ENCODE assay signal across 8 cellular contexts in genomic region chr14:105861985-105862465, GRCh38.
DNase-seq lines count a peak whose midpoint lies in the region; ATAC-seq and TF ChIP-seq lines count a peak whose summit lies in the region.

No MANE protein-coding gene starts in this region.

- DNase-seq in BE2C (peak; percentile 15), Caco-2 (no peak), omental fat pad (ENCODE audit: low spot score) (no peak), NCI-H2196 treated with DMSO at 0.1 percent for 48 hours (lab: John Stamatoyannopoulos, UW; ENCODE audit: unreplicated experiment) (no peak), mammary epithelial cell (no peak)
- peak; percentile 53 to 58 for DNase-seq in activated T-cell treated with anti-CD3 and anti-CD28 coated beads, Interleukin-2, amount 50 U/mL, for 48 hours

- H3K36me3 ChIP-seq in BE2C (no peaks in the 10 kb centered on the region), Caco-2 (ENCODE audit: control insufficient read depth, insufficient read depth, low read length) (no peaks in the 10 kb centered on the region), mammary epithelial cell (ENCODE audit: insufficient read depth, low read length) (no peaks in the 10 kb centered on the region)

- no peak for TF ChIP-seq CTCF in BE2C (IDR thresholded peaks at IDR 0.05; ENCODE audit: low read depth, low read length)
- TF ChIP-seq CTCF in Caco-2 (IDR thresholded peaks at IDR 0.05; ENCODE audit: insufficient read depth in 1 of 2, low read depth in 1 of 2, low read length in 1 of 2, severe bottlenecking in 1 of 2, unreplicated experiment in 1 of 2) = no peak
- TF ChIP-seq CTCF in omental fat pad (IDR thresholded peaks at IDR 0.05) = no peak
- TF ChIP-seq CTCF in mammary epithelial cell (conservative IDR thresholded peaks at IDR 0.05 in 1 of 2, IDR thresholded peaks at IDR 0.05 in 1 of 2; ENCODE audit: extremely low read depth in 1 of 2, insufficient read depth in 1 of 2, low read depth in 1 of 2, low read length in 2 of 2) = no peak

- CTCF ChIA-PET in Caco-2 (lab: Charles Lee) (no interaction called here), mammary epithelial cell (lab: Charles Lee; ENCODE audit: low non-redundant PET) (no interaction called here)

- no peak overlapping the region for H3K27ac Mint-ChIP-seq in Caco-2 (ENCODE audit: unreplicated experiment)

- no peaks in the 10 kb centered on the region for H3K79me2 ChIP-seq in mammary epithelial cell (ENCODE audit: insufficient read depth, low read length)

- no peak overlapping the region for H3K9ac ChIP-seq in mammary epithelial cell (ENCODE audit: insufficient read depth, low read length)

- H3K4me1 Mint-ChIP-seq in Caco-2 (ENCODE audit: low read depth, unreplicated experiment) = no peaks in the 10 kb centered on the region

- H3K9me3 ChIP-seq in BE2C (no peaks in the 10 kb centered on the region), Caco-2 (no peaks in the 10 kb centered on the region), mammary epithelial cell (replicated peaks; ENCODE audit: insufficient read depth, low read length) (peaks cover 56% of the 10 kb centered on the region)

- H3K4me3 ChIP-seq in BE2C (ENCODE audit: low read depth, low read length) (no peak overlapping the region), Caco-2 (ENCODE audit: low read depth, low read length) (no peak overlapping the region), mammary epithelial cell (replicated peaks in 1 of 3; ENCODE audit: insufficient read depth in 1 of 3, low read depth in 2 of 3, low read length in 3 of 3) (no peak overlapping the region)

- H3K9me3 Mint-ChIP-seq in Caco-2 (ENCODE audit: unreplicated experiment) = no peaks in the 10 kb centered on the region

- H3K4me3 Mint-ChIP-seq in Caco-2 (ENCODE audit: unreplicated experiment) = no peak overlapping the region

- in situ Hi-C loops in mammary epithelial cell (cut with MboI; ENCODE audit: low sequenced_read_pairs in 2 of 2) = no loop called here

- intact Hi-C loops in Caco-2 (cut with micrococcal nuclease; ENCODE audit: unreplicated experiment) = no loop called here
- intact Hi-C loops in mammary epithelial cell (cut with micrococcal nuclease) = no loop called here

- no peaks in the 10 kb centered on the region for H3K27me3 ChIP-seq in BE2C
- no peaks in the 10 kb centered on the region for H3K27me3 ChIP-seq in Caco-2 (replicated peaks; ENCODE audit: control insufficient read depth, insufficient read depth, low read length)
- H3K27me3 ChIP-seq in mammary epithelial cell (ENCODE audit: insufficient read depth, low read length) = no peaks in the 10 kb centered on the region

- no peak overlapping the region for H2AFZ ChIP-seq in mammary epithelial cell (ENCODE audit: low read depth, low read length)

- dilution Hi-C loops in mammary epithelial cell (cut with HindIII; ENCODE audit: low sequenced_read_pairs) = no loop called here

- H4K20me1 ChIP-seq in mammary epithelial cell (ENCODE audit: insufficient read depth, low read length) = no peaks in the 10 kb centered on the region

- peaks cover 15% of the 10 kb centered on the region for H3K4me1 ChIP-seq in BE2C
- no peaks in the 10 kb centered on the region for H3K4me1 ChIP-seq in Caco-2
- no peaks in the 10 kb centered on the region for H3K4me1 ChIP-seq in mammary epithelial cell (ENCODE audit: insufficient read depth, low read length)

- peaks cover 7% of the 10 kb centered on the region for H3K27me3 Mint-ChIP-seq in Caco-2 (ENCODE audit: insufficient read depth, unreplicated experiment)

- ATAC-seq in GM18907 (IDR thresholded peaks at IDR 0.05; ENCODE audit: unreplicated experiment) = peak; percentile 55
- peak; percentile 51 for ATAC-seq in HG03175 (IDR thresholded peaks at IDR 0.05; ENCODE audit: unreplicated experiment)
- no peak for ATAC-seq in omental fat pad (ENCODE audit: low FRiP score)

- H3K27ac ChIP-seq in mammary epithelial cell (ENCODE audit: insufficient read depth, low read depth, low read length) = no peak overlapping the region

- POLR2A ChIA-PET in Caco-2 (lab: Charles Lee) = no interaction called here

- 85% methylated on average over 11 of the region's 11 CpGs for WGBS in mammary epithelial cell (ENCODE audit: low coverage, missing lambda C conversion rate)

- no peak overlapping the region for H3K4me2 ChIP-seq in mammary epithelial cell (ENCODE audit: insufficient read depth, low read depth, low read length)

- BruUV-seq in Caco-2 (replicated peaks; lab: Mats Ljungman, UMichigan) (no TSS peak), mammary epithelial cell (replicated peaks; lab: Mats Ljungman, UMichigan) (no TSS peak)

- no peaks in the 10 kb centered on the region for H3K36me3 Mint-ChIP-seq in Caco-2 (ENCODE audit: insufficient read depth, unreplicated experiment)

Comparison
In these comparisons a context has a peak if more than half of its experiments do, and no peak if none do; other contexts are left out.
1. DNase-seq: peak in BE2C (single experiment) and activated T-cell treated with anti-CD3 and anti-CD28 coated beads, Interleukin-2, amount 50 U/mL, for 48 hours (2 of 2); none in Caco-2 (0 of 2), omental fat pad (single experiment), NCI-H2196 treated with DMSO at 0.1 percent for 48 hours (single experiment) and mammary epithelial cell (single experiment).